ENCODE assay signal across 1 cellular context in genomic region chr2:65730186-65730585, GRCh38.
TF ChIP-seq lines count a peak whose summit lies in the region.

No MANE protein-coding gene starts in this region.

TF ChIP-seq in SK-N-SH, 30 proteins besides CTCF, POLR2A, EP300 and RAD21 (continued from another document):
- no peak for TF ChIP-seq ZBTB33 (IDR thresholded peaks at IDR 0.05; ENCODE audit: borderline replicate concordance, low read depth)
- TF ChIP-seq NRF1 (IDR thresholded peaks at IDR 0.05; ENCODE audit: low read depth, low read length) = no peak
- no peak for TF ChIP-seq ELF1 (IDR thresholded peaks at IDR 0.05)
- TF ChIP-seq YY1 (IDR thresholded peaks at IDR 0.05; ENCODE audit: low read depth) = no peak
- no peak for TF ChIP-seq SIN3A (IDR thresholded peaks at IDR 0.05; ENCODE audit: borderline replicate concordance, low read depth, low read length)
- TF ChIP-seq NFIC (IDR thresholded peaks at IDR 0.05; ENCODE audit: borderline replicate concordance) = no peak
- TF ChIP-seq CHD2 (IDR thresholded peaks at IDR 0.05; ENCODE audit: low read length, partially characterized antibody) = no peak
- TF ChIP-seq FOXM1 (IDR thresholded peaks at IDR 0.05; ENCODE audit: low read depth) = no peak
- no peak for TF ChIP-seq TCF12 (IDR thresholded peaks at IDR 0.05)
TF ChIP-seq in SK-N-SH: peak in this region for 0.
